ENCODE assay signal across 8 cellular contexts in the genomic region with DNA sequence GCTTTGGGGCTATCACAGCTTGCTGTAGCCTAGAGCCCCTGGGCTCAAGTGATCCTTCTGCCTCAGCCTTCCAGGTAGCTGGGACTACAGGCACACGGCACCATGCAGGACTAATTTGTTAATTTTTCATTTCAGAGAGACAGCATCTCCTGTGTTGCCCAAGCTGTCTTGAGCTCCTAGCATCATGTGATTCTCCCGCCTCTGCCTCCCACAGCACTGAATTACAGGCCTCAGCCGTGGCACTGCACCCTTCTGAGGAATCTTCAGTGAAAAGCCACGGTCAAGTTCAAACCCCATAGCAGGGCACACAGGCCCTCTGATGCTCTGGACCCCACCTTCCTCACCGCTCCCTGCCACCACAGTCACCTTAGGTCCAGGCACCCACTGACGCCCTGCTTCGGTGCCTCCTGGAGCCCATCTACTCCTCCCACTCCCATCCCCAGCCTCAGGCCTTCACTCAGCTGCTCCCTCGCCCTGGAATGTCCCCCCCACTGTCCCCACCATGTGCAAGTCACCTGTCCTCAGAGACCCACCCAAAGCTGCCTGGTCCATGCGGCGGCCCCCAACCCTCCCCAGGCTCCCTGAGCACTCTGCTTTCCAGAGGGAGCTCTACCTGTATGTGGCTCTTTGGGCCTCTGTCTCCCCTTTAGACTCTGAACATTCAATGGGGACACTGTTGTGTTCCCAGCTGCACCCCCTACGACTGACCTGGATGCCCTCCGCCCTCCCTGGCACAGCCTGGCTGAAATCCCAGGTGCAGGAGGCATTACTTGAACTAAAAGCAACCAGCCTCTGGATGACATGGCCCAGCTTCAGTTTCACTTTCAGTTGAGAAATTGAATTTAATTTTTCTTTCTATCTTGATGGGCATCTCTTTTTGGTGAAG. TPM values are rescaled to one million over a fixed set of nuclear protein-coding genes. Genes with fewer than 3 reads are reported as not detected.
DNase-seq lines count a peak whose midpoint lies in the region; ATAC-seq and TF ChIP-seq lines count a peak whose summit lies in the region.

No MANE protein-coding gene starts in this region.

- TF ChIP-seq CTCF in Caco-2 (IDR thresholded peaks at IDR 0.05; ENCODE audit: insufficient read depth in 1 of 2, low read depth in 1 of 2, low read length in 1 of 2, severe bottlenecking in 1 of 2, unreplicated experiment in 1 of 2) (no peak), coronary artery (IDR thresholded peaks at IDR 0.05) (no peak)

- no peaks in the 10 kb centered on the region for H3K4me1 ChIP-seq in Caco-2

- POLR2A ChIA-PET in Caco-2 (lab: Charles Lee) (no interaction called here), HEK293T (lab: Yijun Ruan, JAX) (interaction anchor here (0.6 to 1.0 kb wide), 2 partner anchors 244 to 536 kb away, joined by 3 read pairs; a partner anchor contains a TSS)
- POLR2A ChIA-PET in naive thymus-derived CD8-positive, alpha-beta T cell (lab: Charles Lee): interaction anchor here (1.8 kb wide), 1 partner anchor 91 kb away, joined by 4 read pairs; no protein-coding TSS in a partner anchor

- peak overlapping the region; percentile 83 to 97 for H3K27ac ChIP-seq in coronary artery

- H3K36me3 Mint-ChIP-seq in Caco-2 (ENCODE audit: insufficient read depth, unreplicated experiment): no peaks in the 10 kb centered on the region
- H3K36me3 Mint-ChIP-seq in naive thymus-derived CD8-positive, alpha-beta T cell: peaks cover 14 to 52% (median 31%) of the 10 kb centered on the region in 3 donors

- no peaks in the 10 kb centered on the region for H3K27me3 Mint-ChIP-seq in Caco-2 (ENCODE audit: insufficient read depth, unreplicated experiment)
- no peaks in the 10 kb centered on the region for H3K27me3 Mint-ChIP-seq in naive thymus-derived CD8-positive, alpha-beta T cell

- H3K27me3 ChIP-seq in Caco-2 (replicated peaks; ENCODE audit: control insufficient read depth, insufficient read depth, low read length): no peaks in the 10 kb centered on the region

- no peaks in the 10 kb centered on the region for H3K9me3 Mint-ChIP-seq in Caco-2 (ENCODE audit: unreplicated experiment)
- peaks cover 0 to 7% (median 3%) of the 10 kb centered on the region in 9 donors for H3K9me3 Mint-ChIP-seq in naive thymus-derived CD8-positive, alpha-beta T cell

- H3K4me3 ChIP-seq in Caco-2 (ENCODE audit: low read depth, low read length): no peak overlapping the region
- H3K4me3 ChIP-seq in coronary artery: peak overlapping the region; percentile 88

- peaks cover 14% of the 10 kb centered on the region for H3K4me1 Mint-ChIP-seq in Caco-2 (ENCODE audit: low read depth, unreplicated experiment)
- peaks cover 41 to 66% (median 60%) of the 10 kb centered on the region in 4 donors for H3K4me1 Mint-ChIP-seq in naive thymus-derived CD8-positive, alpha-beta T cell

- intact Hi-C loops in Caco-2 (cut with micrococcal nuclease; ENCODE audit: unreplicated experiment): no loop called here

- no peak overlapping the region for H3K27ac Mint-ChIP-seq in Caco-2 (ENCODE audit: unreplicated experiment)
- peak overlapping the region; percentile 92 to 100 (median 98) for H3K27ac Mint-ChIP-seq in naive thymus-derived CD8-positive, alpha-beta T cell

- peaks cover 3% of the 10 kb centered on the region; the same call in 1 of the 2 replicates for H3K9me3 ChIP-seq in Caco-2

- no TSS peak for BruUV-seq in Caco-2 (replicated peaks; lab: Mats Ljungman, UMichigan)

- H3K4me3 Mint-ChIP-seq in Caco-2 (ENCODE audit: unreplicated experiment): peak overlapping the region; percentile 89
- peak overlapping the region; percentile 91 to 100 (median 98) for H3K4me3 Mint-ChIP-seq in naive thymus-derived CD8-positive, alpha-beta T cell

- DNase-seq in Caco-2 (no peak), NCI-H1105 (lab: John Stamatoyannopoulos, UW) (peak; percentile 8), coronary artery (ENCODE audit: low spot score) (peak; percentile 73), HEK293T (ENCODE audit: extremely low spot score) (no peak), SIG-M5 treated with dmso at 0.1 percent for 504 hours (lab: John Stamatoyannopoulos, UW; ENCODE audit: unreplicated experiment) (no peak)
- DNase-seq in naive thymus-derived CD8-positive, alpha-beta T cell: peak in 2 of 10 donors; percentile 4 to 13

- no peaks in the 10 kb centered on the region for H3K36me3 ChIP-seq in Caco-2 (ENCODE audit: control insufficient read depth, insufficient read depth, low read length)

- CTCF ChIA-PET in Caco-2 (lab: Charles Lee) (interaction anchor here (0.6 to 0.9 kb wide), 2 partner anchors 233 to 1508 kb away, joined by 3 to 5 read pairs; no protein-coding TSS in a partner anchor), HEK293T (lab: Yijun Ruan, JAX) (interaction anchor here (0.8 to 1.8 kb wide), 3 partner anchors 40 to 97 kb away, joined by 3 to 4 read pairs (median 3); no protein-coding TSS in a partner anchor)

- no peak for ATAC-seq in naive thymus-derived CD8-positive, alpha-beta T cell
- ATAC-seq in HG03565 (IDR thresholded peaks at IDR 0.05; ENCODE audit: unreplicated experiment) (no peak), HG03196 (IDR thresholded peaks at IDR 0.05; ENCODE audit: unreplicated experiment) (no peak)

TF ChIP-seq in HEK293T, 16 proteins besides CTCF, POLR2A, EP300 and RAD21:
- TF ChIP-seq, protein P1, sequence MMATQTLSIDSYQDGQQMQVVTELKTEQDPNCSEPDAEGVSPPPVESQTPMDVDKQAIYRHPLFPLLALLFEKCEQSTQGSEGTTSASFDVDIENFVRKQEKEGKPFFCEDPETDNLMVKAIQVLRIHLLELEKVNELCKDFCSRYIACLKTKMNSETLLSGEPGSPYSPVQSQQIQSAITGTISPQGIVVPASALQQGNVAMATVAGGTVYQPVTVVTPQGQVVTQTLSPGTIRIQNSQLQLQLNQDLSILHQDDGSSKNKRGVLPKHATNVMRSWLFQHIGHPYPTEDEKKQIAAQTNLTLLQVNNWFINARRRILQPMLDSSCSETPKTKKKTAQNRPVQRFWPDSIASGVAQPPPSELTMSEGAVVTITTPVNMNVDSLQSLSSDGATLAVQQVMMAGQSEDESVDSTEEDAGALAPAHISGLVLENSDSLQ (IDR thresholded peaks at IDR 0.05): no peak
- TF ChIP-seq BHLHE40 (IDR thresholded peaks at IDR 0.05; ENCODE audit: borderline replicate concordance) (no peak), LEF1 (IDR thresholded peaks at IDR 0.05; ENCODE audit: borderline replicate concordance) (no peak), SUZ12 (IDR thresholded peaks at IDR 0.05) (no peak), FOXK2 (IDR thresholded peaks at IDR 0.05) (no peak), HDGF (IDR thresholded peaks at IDR 0.05; ENCODE audit: borderline replicate concordance) (no peak), L3MBTL2 (conservative IDR thresholded peaks at IDR 0.05) (no peak), FOXA1 (IDR thresholded peaks at IDR 0.05) (no peak)

RNA-seq across cellular contexts. Expression of a gene that starts 1.6 kb away (rescaled TPM):
- 7.9 and 10.0 TPM in 2 replicates for total RNA-seq in Caco-2 (2022)
- 10 to 100 TPM; 58.3 to 64.1 TPM for total RNA-seq in naive thymus-derived CD8-positive, alpha-beta T cell
- 10 to 100 TPM; 11.7 to 16.4 (median 16.3) TPM for polyA plus RNA-seq in naive thymus-derived CD8-positive, alpha-beta T cell

RNA-seq across cellular contexts. Expression of a gene that starts 15.2 kb away (rescaled TPM):
- 0.32 and 0.39 TPM in 2 replicates for total RNA-seq in Caco-2 (2022)
- 10 to 100 TPM; 15.3 to 16.5 TPM for total RNA-seq in naive thymus-derived CD8-positive, alpha-beta T cell
- 10 to 100 TPM in 1 of 3 donors, 1 to 10 TPM in 2; 3.3 to 11.8 (median 4.6) TPM for polyA plus RNA-seq in naive thymus-derived CD8-positive, alpha-beta T cell

RNA-seq across cellular contexts. Expression of a gene that starts 36.1 kb away (rescaled TPM):
- not detected in 2 replicates for total RNA-seq in Caco-2 (2022)
- not detected for total RNA-seq in naive thymus-derived CD8-positive, alpha-beta T cell
- not detected for polyA plus RNA-seq in naive thymus-derived CD8-positive, alpha-beta T cell

Comparison
In these comparisons a context has a peak if more than half of its experiments do, and no peak if none do; other contexts are left out.
1. DNase-seq: peak in NCI-H1105 (single experiment) and coronary artery (single experiment); none in Caco-2 (0 of 2), HEK293T (single experiment) and SIG-M5 treated with dmso at 0.1 percent for 504 hours (single experiment).
2. RNA of a gene that starts 15.2 kb away (total RNA-seq): 15.3 to 16.5 TPM in naive thymus-derived CD8-positive, alpha-beta T cell; 0.32 to 0.39 TPM in Caco-2; every median in the first group is over 10 times any median in the second.